Comparison of ENCODE assay signal across 13 cellular contexts in genomic region chr15:39585394-39585841, GRCh38. TPM values are rescaled to one million over a fixed set of nuclear protein-coding genes. Genes with fewer than 3 reads are reported as not detected.
DNase-seq lines count a peak whose midpoint lies in the region; ATAC-seq, FAIRE-seq and TF ChIP-seq lines count a peak whose summit lies in the region.
"Had no signal": no experiment of that assay in that cellular context is flagged by ENCODE, and none has a peak within 500 bp of the region (broad histone marks: within the 10 kb centered on the region; RNA-seq: fewer than 3 reads in every experiment).

No MANE protein-coding gene starts in this region.

- H3K14ac ChIP-seq in H1 (ENCODE audit: insufficient read length) = no peak overlapping the region

- peaks cover 0 to 20% of the 10 kb centered on the region in 2 experiments; a peak in 2 of 4 replicates for H3K79me2 ChIP-seq in H1 (ENCODE audit: control insufficient read depth in 1 of 2, insufficient read depth in 2 of 2, low read length in 2 of 2)

- 0 out of 2 replicates have a peak, but pooled peaks cover 3% of the 10 kb centered on the region for H3K79me1 ChIP-seq in H1 (ENCODE audit: low read depth, low read length)

- H3K9ac ChIP-seq in H1 (replicated peaks in 1 of 4; ENCODE audit: extremely low read depth in 1 of 4, low read depth in 3 of 4, low read length in 3 of 4) = no peak overlapping the region; a peak in 1 of 7 replicates
- no peak overlapping the region for H3K9ac ChIP-seq in muscle layer of colon (ENCODE audit: low read length)

- H3K23me2 ChIP-seq in H1 (ENCODE audit: low read depth, low read length) = peaks cover 4% of the 10 kb centered on the region

- 93% methylated on average over 4 of the region's 4 CpGs; no CpG with 5 or more reads in 1 of the 2 experiments for WGBS in H1 (ENCODE audit: extremely low coverage in 1 of 2, insufficient coverage in 1 of 2, insufficient read length in 1 of 2, insufficient replicate concordance in 2 of 2, low coverage in 1 of 2, low lambda C conversion rate in 2 of 2, missing lambda C conversion rate in 1 of 2), 2 experiments

- POLR2A ChIA-PET in AG04449 (lab: Yijun Ruan, JAX) (interaction anchor here (0.6 to 3.7 kb wide), 18 partner anchors 13 to 705 kb away, joined by 3 to 25 read pairs (median 4); no protein-coding TSS in a partner anchor), H1 (lab: Charles Lee; ENCODE audit: partially characterized antibody) (interaction anchor here (1.2 to 2.5 kb wide), 3 partner anchors 10 to 155 kb away, joined by 3 to 22 read pairs (median 18); no protein-coding TSS in a partner anchor)
- POLR2A ChIA-PET in activated CD4-positive, alpha-beta T cell treated with anti-CD3 and anti-CD28 coated beads for 36 hours (lab: Charles Lee) = no interaction called here

- CTCF ChIA-PET in AG04449 (lab: Yijun Ruan, JAX) (interaction anchor here (0.9 to 2.3 kb wide), 4 partner anchors 100 to 878 kb away, joined by 3 to 7 read pairs (median 4); no protein-coding TSS in a partner anchor), H1 (lab: Charles Lee; ENCODE audit: partially characterized antibody) (interaction anchor here (0.6 to 1.8 kb wide), 4 partner anchors 9 to 413 kb away, joined by 3 to 7 read pairs (median 5); no protein-coding TSS in a partner anchor)
- CTCF ChIA-PET in activated CD4-positive, alpha-beta T cell treated with anti-CD3 and anti-CD28 coated beads for 36 hours (lab: Charles Lee) = interaction anchor here (0.7 to 1.5 kb wide), 4 partner anchors 22 to 174 kb away, joined by 3 to 11 read pairs (median 4); no protein-coding TSS in a partner anchor

- H3K36me3 ChIP-seq in H1 (ENCODE audit: control insufficient read depth in 2 of 4, insufficient read depth in 4 of 4, low read length in 3 of 4) = peaks cover 53 to 79% (median 71%) of the 10 kb centered on the region in 4 experiments
- H3K36me3 ChIP-seq in muscle layer of colon (ENCODE audit: insufficient read depth, low read length) = peaks cover 83% of the 10 kb centered on the region

- FAIRE-seq in H1 (lab: Jason Lieb, UNC) = no peak

- no peak overlapping the region for H3K27ac ChIP-seq in H1 (ENCODE audit: low read depth, low read length)
- peak overlapping the region; percentile 16 for H3K27ac ChIP-seq in muscle layer of colon (ENCODE audit: low read depth, low read length)
- H3K27ac ChIP-seq: vagina had no signal

- H2AFZ ChIP-seq in H1 (ENCODE audit: low read length) = no peak overlapping the region

- H3K23ac ChIP-seq in H1 (ENCODE audit: insufficient read length) = no peak overlapping the region

- no peaks in the 10 kb centered on the region for H3K9me3 ChIP-seq in H1 (ENCODE audit: insufficient read depth in 2 of 2, low read depth in 1 of 2, low read length in 1 of 2)
- H3K9me3 ChIP-seq in muscle layer of colon (ENCODE audit: low read length) = no peaks in the 10 kb centered on the region
- H3K9me3 ChIP-seq: vagina had no signal

- peaks cover 4 to 14% (median 9%) of the 10 kb centered on the region in 4 experiments for H3K4me1 ChIP-seq in H1 (replicated peaks in 1 of 4; ENCODE audit: control insufficient read depth in 3 of 4, insufficient read depth in 4 of 4, low read length in 3 of 4)
- peaks cover 63% of the 10 kb centered on the region for H3K4me1 ChIP-seq in muscle layer of colon (ENCODE audit: insufficient read depth, low read length)

- no peak for TF ChIP-seq RAD21 in H1 (IDR thresholded peaks at IDR 0.05 in 1 of 2, conservative IDR thresholded peaks at IDR 0.05 in 1 of 2; ENCODE audit: low read depth in 2 of 2, low read length in 2 of 2)

- peaks cover 7% of the 10 kb centered on the region for H3K4me1 Mint-ChIP-seq in activated CD4-positive, alpha-beta T cell treated with anti-CD3 and anti-CD28 coated beads for 36 hours
- H3K4me1 Mint-ChIP-seq in stimulated activated naive CD8-positive, alpha-beta T cell treated with anti-CD3 and anti-CD28 coated beads, Interleukin-15, amount 100 ng/mL, for 72 hours = peaks cover 10% of the 10 kb centered on the region

- H2BK15ac ChIP-seq in H1 (ENCODE audit: low read length) = no peak overlapping the region

- TF ChIP-seq EP300 in H1 (IDR thresholded peaks at IDR 0.05; ENCODE audit: borderline replicate concordance in 1 of 2, low read depth in 2 of 2, low read length in 2 of 2) = no peak

- H4K91ac ChIP-seq in H1 (replicated peaks; ENCODE audit: insufficient read length, low read length) = no peak overlapping the region

- no peak overlapping the region for H2BK5ac ChIP-seq in H1 (ENCODE audit: low read depth, low read length)

- H3K56ac ChIP-seq in H1 (replicated peaks; ENCODE audit: insufficient read length, low read depth, low read length) = no peak overlapping the region

- H4K5ac ChIP-seq in H1 (ENCODE audit: insufficient read length, low read depth, low read length) = no peak overlapping the region

- no peak overlapping the region for H2BK120ac ChIP-seq in H1 (replicated peaks; ENCODE audit: low read depth, low read length)

- H2AK5ac ChIP-seq in H1 (ENCODE audit: low read depth, low read length) = no peak overlapping the region

- no peak overlapping the region for H3K4me3 Mint-ChIP-seq in activated CD4-positive, alpha-beta T cell treated with anti-CD3 and anti-CD28 coated beads for 36 hours
- no peak overlapping the region for H3K4me3 Mint-ChIP-seq in stimulated activated naive CD8-positive, alpha-beta T cell treated with anti-CD3 and anti-CD28 coated beads, Interleukin-15, amount 100 ng/mL, for 72 hours
- H3K4me3 Mint-ChIP-seq: activated naive CD8-positive, alpha-beta T cell treated with anti-CD3 and anti-CD28 coated beads, Interleukin-2, amount 10 ng/mL, durations not matched to agents 7 days and 5 days had no signal

- intact Hi-C loops in activated CD4-positive, alpha-beta T cell treated with anti-CD3 and anti-CD28 coated beads for 36 hours (cut with DNase I, micrococcal nuclease) = no loop called here

- DNase-seq in AG04449 (ENCODE audit: low read depth, low spot score) (peak; percentile 28), M059J (ENCODE audit: low read depth) (peak; percentile 71), H1 (ENCODE audit: low read depth in 1 of 2, low spot score in 2 of 2) (no peak), activated gamma-delta T cell (lab: John Stamatoyannopoulos, UW) (no peak)
- no peak for DNase-seq in activated CD4-positive, alpha-beta T cell treated with anti-CD3 and anti-CD28 coated beads for 36 hours
- no peak for DNase-seq in stimulated activated naive CD8-positive, alpha-beta T cell treated with anti-CD3 and anti-CD28 coated beads, Interleukin-15, amount 100 ng/mL, for 72 hours
- DNase-seq: activated CD8-positive, alpha-beta memory T cell treated with anti-CD3 and anti-CD28 coated beads for 24 hours; activated naive CD8-positive, alpha-beta T cell treated with anti-CD3 and anti-CD28 coated beads, Interleukin-2, amount 10 ng/mL, durations not matched to agents 7 days and 5 days; NCI-H2107; T-helper 9 cell had no signal

- no peak overlapping the region for H2BK12ac ChIP-seq in H1 (ENCODE audit: low read depth, low read length)

- H3K27me3 ChIP-seq in H1 (replicated peaks in 1 of 4; ENCODE audit: control insufficient read depth in 3 of 4, extremely low read depth in 1 of 4, insufficient read depth in 3 of 4, low read length in 3 of 4) (no peaks in the 10 kb centered on the region; a peak in 1 of 7 replicates), muscle layer of colon (ENCODE audit: control insufficient read depth in 1 of 2, insufficient read depth in 2 of 2, low read length in 2 of 2) (no peaks in the 10 kb centered on the region)
- H3K27me3 ChIP-seq: vagina had no signal

- H3K18ac ChIP-seq in H1 (ENCODE audit: extremely low read depth, low read length) = no peak overlapping the region

- no peaks in the 10 kb centered on the region for H3K9me3 Mint-ChIP-seq in activated CD4-positive, alpha-beta T cell treated with anti-CD3 and anti-CD28 coated beads for 36 hours (ENCODE audit: low read depth)
- H3K9me3 Mint-ChIP-seq in stimulated activated naive CD8-positive, alpha-beta T cell treated with anti-CD3 and anti-CD28 coated beads, Interleukin-15, amount 100 ng/mL, for 72 hours = no peaks in the 10 kb centered on the region
- H3K9me3 Mint-ChIP-seq: activated naive CD8-positive, alpha-beta T cell treated with anti-CD3 and anti-CD28 coated beads, Interleukin-2, amount 10 ng/mL, durations not matched to agents 7 days and 5 days had no signal

- H3K4me2 ChIP-seq in H1 (ENCODE audit: insufficient read depth in 1 of 2, low read depth in 2 of 2, low read length in 2 of 2) = no peak overlapping the region

- H3K27ac Mint-ChIP-seq in activated CD4-positive, alpha-beta T cell treated with anti-CD3 and anti-CD28 coated beads for 36 hours = no peak overlapping the region
- no peak overlapping the region for H3K27ac Mint-ChIP-seq in stimulated activated naive CD8-positive, alpha-beta T cell treated with anti-CD3 and anti-CD28 coated beads, Interleukin-15, amount 100 ng/mL, for 72 hours
- H3K27ac Mint-ChIP-seq: activated naive CD8-positive, alpha-beta T cell treated with anti-CD3 and anti-CD28 coated beads, Interleukin-2, amount 10 ng/mL, durations not matched to agents 7 days and 5 days had no signal

- H3K4me3 ChIP-seq in AG04449 (ENCODE audit: low read depth, low read length) (peak overlapping the region; percentile 95), H1 (ENCODE audit: extremely low read depth in 1 of 4, insufficient read depth in 2 of 4, low read depth in 3 of 4, low read length in 4 of 4) (no peak overlapping the region), muscle layer of colon (ENCODE audit: low read depth in 1 of 2, low read length in 2 of 2) (peak overlapping the region in 1 of 2 donors; percentile 8)
- H3K4me3 ChIP-seq: vagina had no signal

- ATAC-seq in activated CD4-positive, alpha-beta T cell treated with anti-CD3 and anti-CD28 coated beads for 36 hours = no peak
- ATAC-seq in stimulated activated naive CD8-positive, alpha-beta T cell treated with anti-CD3 and anti-CD28 coated beads, Interleukin-15, amount 100 ng/mL, for 72 hours = no peak
- ATAC-seq in HG03460 (IDR thresholded peaks at IDR 0.05; ENCODE audit: unreplicated experiment) = no peak

- H2BK20ac ChIP-seq in H1 (ENCODE audit: low read length) = no peak overlapping the region

- no peak overlapping the region for H3K4ac ChIP-seq in H1 (replicated peaks; ENCODE audit: insufficient read length, low read depth, low read length)

- peaks cover 0 to 2% of the 10 kb centered on the region in 2 experiments for H4K20me1 ChIP-seq in H1 (replicated peaks in 1 of 2; ENCODE audit: control insufficient read depth in 1 of 2, insufficient read depth in 2 of 2, low read length in 2 of 2)

- peak; percentile 28 to 74 for TF ChIP-seq POLR2A in H1 (IDR thresholded peaks at IDR 0.05; ENCODE audit: control extremely low read depth in 1 of 2, low read depth in 2 of 2, low read length in 2 of 2)

- H3K27me3 Mint-ChIP-seq in activated CD4-positive, alpha-beta T cell treated with anti-CD3 and anti-CD28 coated beads for 36 hours = peaks cover 28% of the 10 kb centered on the region
- H3K27me3 Mint-ChIP-seq in stimulated activated naive CD8-positive, alpha-beta T cell treated with anti-CD3 and anti-CD28 coated beads, Interleukin-15, amount 100 ng/mL, for 72 hours = peaks cover 37% of the 10 kb centered on the region

- H3K36me3 Mint-ChIP-seq in activated CD4-positive, alpha-beta T cell treated with anti-CD3 and anti-CD28 coated beads for 36 hours (ENCODE audit: low read depth) = no peaks in the 10 kb centered on the region
- H3K36me3 Mint-ChIP-seq: activated naive CD8-positive, alpha-beta T cell treated with anti-CD3 and anti-CD28 coated beads, Interleukin-2, amount 10 ng/mL, durations not matched to agents 7 days and 5 days had no signal

- TF ChIP-seq CTCF in AG04449 (IDR thresholded peaks at IDR 0.05; ENCODE audit: insufficient read depth, low read length, missing control alignments) = no peak
- TF ChIP-seq CTCF in H1 (IDR thresholded peaks at IDR 0.05; ENCODE audit: control extremely low read depth in 1 of 3, insufficient read depth in 1 of 3, low read depth in 1 of 3, low read length in 3 of 3) = no peak

- no peak overlapping the region for H4K8ac ChIP-seq in H1 (ENCODE audit: extremely low read depth, insufficient read depth, low read length)

RNA-seq across cellular contexts. Expression of gene THBS1, which starts 4.5 kb away (rescaled TPM):
- total RNA-seq in M059J (2014; rRNA removed; shearing (Covaris generic)) = 3,688 and 5,591 TPM in 2 replicates
- 63.3 and 66.7 TPM in 2 replicates for total RNA-seq in H1 (2021; fragmentation: NEBNext Ultra II Directional; extraction: Animal tissue kit (Norgen Biotek cat#: 25700))
- polyA plus RNA-seq in H1 (2011; rRNA removed) = 10.3 and 21.7 TPM in 2 replicates
- polyA plus RNA-seq in H1 (2011; cell fraction: cytosol; rRNA removed) = 10.6 TPM
- 92.0 TPM for polyA plus RNA-seq in H1 (2011; cell fraction: nucleus; rRNA removed)
- polyA plus RNA-seq in H1 (2012, experiment 1 of 2) = 14.3 to 28.9 TPM (median 22.0 TPM) in 4 replicates
- 1.6 TPM for polyA plus RNA-seq in H1 (2012, experiment 2 of 2)
- polyA plus RNA-seq in H1 (2013, experiment 1 of 2) = 19.2 TPM
- polyA plus RNA-seq in H1 (2013, experiment 2 of 2) = 20.2 TPM
- polyA minus RNA-seq in H1 (2011; rRNA and poly(A)+ RNA removed) = 87.9 and 131 TPM in 2 replicates
- polyA minus RNA-seq in H1 (2011; cell fraction: cytosol; rRNA and poly(A)+ RNA removed) = 100 TPM
- polyA minus RNA-seq in H1 (2011; cell fraction: nucleus; rRNA and poly(A)+ RNA removed) = 293 TPM
- under 1 TPM; 0.23 to 0.57 TPM for total RNA-seq in activated CD4-positive, alpha-beta T cell treated with anti-CD3 and anti-CD28 coated beads for 36 hours

Comparison
In these comparisons a context has a peak if more than half of its experiments do, and no peak if none do; other contexts are left out.
1. DNase-seq: peak in AG04449 (single experiment) and M059J (single experiment); none in H1 (0 of 2), activated gamma-delta T cell (single experiment), activated CD4-positive, alpha-beta T cell treated with anti-CD3 and anti-CD28 coated beads for 36 hours (single experiment) and stimulated activated naive CD8-positive, alpha-beta T cell treated with anti-CD3 and anti-CD28 coated beads, Interleukin-15, amount 100 ng/mL, for 72 hours (0 of 2).
2. RNA of gene THBS1, which starts 4.5 kb away (total RNA-seq): 3,688 to 5,591 TPM in M059J; 63.3 to 66.7 TPM in H1 and 0.23 to 0.57 TPM in activated CD4-positive, alpha-beta T cell treated with anti-CD3 and anti-CD28 coated beads for 36 hours; every median in the first group is over 10 times any median in the second.